Comparison of ENCODE assay signal across 12 cellular contexts in genomic region chr2:88764850-88765153, GRCh38.
DNase-seq lines count a peak whose midpoint lies in the region; ATAC-seq, FAIRE-seq and TF ChIP-seq lines count a peak whose summit lies in the region.
"Had no signal": no experiment of that assay in that cellular context is flagged by ENCODE, and none has a peak within 500 bp of the region (broad histone marks: within the 10 kb centered on the region; RNA-seq: fewer than 3 reads in every experiment).

No MANE protein-coding gene starts in this region.

- no peak overlapping the region for H3K9ac ChIP-seq in HUES64 (ENCODE audit: low read depth, low read length)

- no peaks in the 10 kb centered on the region for H3K9me3 ChIP-seq in HUES64 (ENCODE audit: insufficient read depth, low read depth, low read length)
- H3K9me3 ChIP-seq in right atrium auricular region, result no peaks in the 10 kb centered on the region
- no peaks in the 10 kb centered on the region for H3K9me3 ChIP-seq in gastrocnemius medialis
- H3K9me3 ChIP-seq: neutrophil had no signal

- no peak for FAIRE-seq in GM19239 (lab: Jason Lieb, UNC)

- TF ChIP-seq CTCF in right atrium auricular region (IDR thresholded peaks at IDR 0.05) (no peak), gastrocnemius medialis (IDR thresholded peaks at IDR 0.05 in 4 of 5, conservative IDR thresholded peaks at IDR 0.05 in 1 of 5) (no peak)

- H3K36me3 ChIP-seq in HUES64 (ENCODE audit: insufficient read depth, low read length) (no peaks in the 10 kb centered on the region), right atrium auricular region (no peaks in the 10 kb centered on the region), gastrocnemius medialis (no peaks in the 10 kb centered on the region)
- H3K36me3 ChIP-seq: neutrophil had no signal

- intact Hi-C loops in gastrocnemius medialis (cut with DNase I; ENCODE audit: low total_unique reads), result no loop called here

- ATAC-seq in GM18907 (IDR thresholded peaks at IDR 0.05; ENCODE audit: unreplicated experiment), result peak; percentile 19
- no peak for ATAC-seq in gastrocnemius medialis
- ATAC-seq in left lobe of liver, result no peak

- TF ChIP-seq POLR2A in gastrocnemius medialis (IDR thresholded peaks at IDR 0.05), result no peak

- peak overlapping the region; percentile 53 for H3K4me3 ChIP-seq in HUES64 (ENCODE audit: low read length)
- H3K4me3 ChIP-seq in right atrium auricular region, result peak overlapping the region; percentile 9 to 43
- H3K4me3 ChIP-seq in gastrocnemius medialis, result peak overlapping the region; percentile 28 to 50 (median 38)

- no peaks in the 10 kb centered on the region for H3K4me1 ChIP-seq in HUES64 (ENCODE audit: insufficient read depth, low read length)
- H3K4me1 ChIP-seq in right atrium auricular region, result peaks cover 0 to 12% of the 10 kb centered on the region in 2 donors
- H3K4me1 ChIP-seq in gastrocnemius medialis, result peaks cover 0 to 7% of the 10 kb centered on the region in 2 donors

- WGBS in HUES64, result 35% methylated on average over 22 of the region's 22 CpGs

- peaks cover 29% of the 10 kb centered on the region for H3K27me3 ChIP-seq in HUES64 (ENCODE audit: insufficient read depth, low read length)
- H3K27me3 ChIP-seq in right atrium auricular region, result peaks cover 12 to 19% of the 10 kb centered on the region in 2 donors
- peaks cover 11 to 23% (median 16%) of the 10 kb centered on the region in 3 donors for H3K27me3 ChIP-seq in gastrocnemius medialis

- in situ Hi-C loops in gastrocnemius medialis (cut with MboI; ENCODE audit: low sequenced_read_pairs in 4 of 4), result no loop called here

- DNase-seq in right atrium auricular region (ENCODE audit: low spot score) (no peak), gastrocnemius medialis (no peak), D341Med (ENCODE audit: low spot score) (no peak), Ammon's horn (ENCODE audit: low spot score) (no peak), GM19239 (ENCODE audit: insufficient read length, low spot score) (no peak), left lobe of liver (ENCODE audit: low spot score) (no peak)
- DNase-seq: activated naive CD4-positive, alpha-beta T cell treated with Interleukin-2 at 50 U/mL for 16 hours; HCEC 1CT; Karpas-422 had no signal

- H3K27ac ChIP-seq in HUES64 (ENCODE audit: low read depth, low read length) (no peak overlapping the region), right atrium auricular region (no peak overlapping the region), gastrocnemius medialis (no peak overlapping the region)
- H3K27ac ChIP-seq: neutrophil had no signal
